1 cellular context compared by ENCODE assay signal in the genomic region with DNA sequence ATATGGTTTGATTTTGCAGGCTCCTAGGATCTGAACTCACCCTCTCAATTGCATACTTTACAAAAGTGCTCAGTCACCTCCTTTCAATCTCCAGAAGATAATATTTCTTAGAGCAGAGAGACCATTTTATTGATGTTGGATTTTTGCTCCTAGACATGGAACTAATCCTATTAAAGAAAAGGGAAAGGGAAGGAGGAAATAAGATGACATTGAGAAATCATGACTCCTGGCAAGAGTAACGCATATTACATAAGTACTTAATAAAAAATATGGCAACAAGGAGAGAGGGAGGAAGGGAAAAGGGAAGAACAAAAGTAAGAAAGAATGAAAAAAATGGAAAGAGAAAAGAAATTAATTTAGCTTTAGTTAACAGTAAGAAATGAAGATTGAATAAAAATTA.
TF ChIP-seq lines count a peak whose summit lies in the region.

No MANE protein-coding gene starts in this region.

TF ChIP-seq in GM23338, 12 proteins besides CTCF, POLR2A, EP300 and RAD21 (continued from another document):
- TF ChIP-seq, protein P1, sequence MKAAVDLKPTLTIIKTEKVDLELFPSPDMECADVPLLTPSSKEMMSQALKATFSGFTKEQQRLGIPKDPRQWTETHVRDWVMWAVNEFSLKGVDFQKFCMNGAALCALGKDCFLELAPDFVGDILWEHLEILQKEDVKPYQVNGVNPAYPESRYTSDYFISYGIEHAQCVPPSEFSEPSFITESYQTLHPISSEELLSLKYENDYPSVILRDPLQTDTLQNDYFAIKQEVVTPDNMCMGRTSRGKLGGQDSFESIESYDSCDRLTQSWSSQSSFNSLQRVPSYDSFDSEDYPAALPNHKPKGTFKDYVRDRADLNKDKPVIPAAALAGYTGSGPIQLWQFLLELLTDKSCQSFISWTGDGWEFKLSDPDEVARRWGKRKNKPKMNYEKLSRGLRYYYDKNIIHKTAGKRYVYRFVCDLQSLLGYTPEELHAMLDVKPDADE (IDR thresholded peaks at IDR 0.05) = no peak
- TF ChIP-seq NANOG (IDR thresholded peaks at IDR 0.05; ENCODE audit: borderline replicate concordance) (no peak), STAT1 (IDR thresholded peaks at IDR 0.05; ENCODE audit: unreplicated experiment) (no peak), ZNF331 (CRISPR knock-in tag; IDR thresholded peaks at IDR 0.05; ENCODE audit: low read depth) (no peak)
- TF ChIP-seq, protein P2, sequence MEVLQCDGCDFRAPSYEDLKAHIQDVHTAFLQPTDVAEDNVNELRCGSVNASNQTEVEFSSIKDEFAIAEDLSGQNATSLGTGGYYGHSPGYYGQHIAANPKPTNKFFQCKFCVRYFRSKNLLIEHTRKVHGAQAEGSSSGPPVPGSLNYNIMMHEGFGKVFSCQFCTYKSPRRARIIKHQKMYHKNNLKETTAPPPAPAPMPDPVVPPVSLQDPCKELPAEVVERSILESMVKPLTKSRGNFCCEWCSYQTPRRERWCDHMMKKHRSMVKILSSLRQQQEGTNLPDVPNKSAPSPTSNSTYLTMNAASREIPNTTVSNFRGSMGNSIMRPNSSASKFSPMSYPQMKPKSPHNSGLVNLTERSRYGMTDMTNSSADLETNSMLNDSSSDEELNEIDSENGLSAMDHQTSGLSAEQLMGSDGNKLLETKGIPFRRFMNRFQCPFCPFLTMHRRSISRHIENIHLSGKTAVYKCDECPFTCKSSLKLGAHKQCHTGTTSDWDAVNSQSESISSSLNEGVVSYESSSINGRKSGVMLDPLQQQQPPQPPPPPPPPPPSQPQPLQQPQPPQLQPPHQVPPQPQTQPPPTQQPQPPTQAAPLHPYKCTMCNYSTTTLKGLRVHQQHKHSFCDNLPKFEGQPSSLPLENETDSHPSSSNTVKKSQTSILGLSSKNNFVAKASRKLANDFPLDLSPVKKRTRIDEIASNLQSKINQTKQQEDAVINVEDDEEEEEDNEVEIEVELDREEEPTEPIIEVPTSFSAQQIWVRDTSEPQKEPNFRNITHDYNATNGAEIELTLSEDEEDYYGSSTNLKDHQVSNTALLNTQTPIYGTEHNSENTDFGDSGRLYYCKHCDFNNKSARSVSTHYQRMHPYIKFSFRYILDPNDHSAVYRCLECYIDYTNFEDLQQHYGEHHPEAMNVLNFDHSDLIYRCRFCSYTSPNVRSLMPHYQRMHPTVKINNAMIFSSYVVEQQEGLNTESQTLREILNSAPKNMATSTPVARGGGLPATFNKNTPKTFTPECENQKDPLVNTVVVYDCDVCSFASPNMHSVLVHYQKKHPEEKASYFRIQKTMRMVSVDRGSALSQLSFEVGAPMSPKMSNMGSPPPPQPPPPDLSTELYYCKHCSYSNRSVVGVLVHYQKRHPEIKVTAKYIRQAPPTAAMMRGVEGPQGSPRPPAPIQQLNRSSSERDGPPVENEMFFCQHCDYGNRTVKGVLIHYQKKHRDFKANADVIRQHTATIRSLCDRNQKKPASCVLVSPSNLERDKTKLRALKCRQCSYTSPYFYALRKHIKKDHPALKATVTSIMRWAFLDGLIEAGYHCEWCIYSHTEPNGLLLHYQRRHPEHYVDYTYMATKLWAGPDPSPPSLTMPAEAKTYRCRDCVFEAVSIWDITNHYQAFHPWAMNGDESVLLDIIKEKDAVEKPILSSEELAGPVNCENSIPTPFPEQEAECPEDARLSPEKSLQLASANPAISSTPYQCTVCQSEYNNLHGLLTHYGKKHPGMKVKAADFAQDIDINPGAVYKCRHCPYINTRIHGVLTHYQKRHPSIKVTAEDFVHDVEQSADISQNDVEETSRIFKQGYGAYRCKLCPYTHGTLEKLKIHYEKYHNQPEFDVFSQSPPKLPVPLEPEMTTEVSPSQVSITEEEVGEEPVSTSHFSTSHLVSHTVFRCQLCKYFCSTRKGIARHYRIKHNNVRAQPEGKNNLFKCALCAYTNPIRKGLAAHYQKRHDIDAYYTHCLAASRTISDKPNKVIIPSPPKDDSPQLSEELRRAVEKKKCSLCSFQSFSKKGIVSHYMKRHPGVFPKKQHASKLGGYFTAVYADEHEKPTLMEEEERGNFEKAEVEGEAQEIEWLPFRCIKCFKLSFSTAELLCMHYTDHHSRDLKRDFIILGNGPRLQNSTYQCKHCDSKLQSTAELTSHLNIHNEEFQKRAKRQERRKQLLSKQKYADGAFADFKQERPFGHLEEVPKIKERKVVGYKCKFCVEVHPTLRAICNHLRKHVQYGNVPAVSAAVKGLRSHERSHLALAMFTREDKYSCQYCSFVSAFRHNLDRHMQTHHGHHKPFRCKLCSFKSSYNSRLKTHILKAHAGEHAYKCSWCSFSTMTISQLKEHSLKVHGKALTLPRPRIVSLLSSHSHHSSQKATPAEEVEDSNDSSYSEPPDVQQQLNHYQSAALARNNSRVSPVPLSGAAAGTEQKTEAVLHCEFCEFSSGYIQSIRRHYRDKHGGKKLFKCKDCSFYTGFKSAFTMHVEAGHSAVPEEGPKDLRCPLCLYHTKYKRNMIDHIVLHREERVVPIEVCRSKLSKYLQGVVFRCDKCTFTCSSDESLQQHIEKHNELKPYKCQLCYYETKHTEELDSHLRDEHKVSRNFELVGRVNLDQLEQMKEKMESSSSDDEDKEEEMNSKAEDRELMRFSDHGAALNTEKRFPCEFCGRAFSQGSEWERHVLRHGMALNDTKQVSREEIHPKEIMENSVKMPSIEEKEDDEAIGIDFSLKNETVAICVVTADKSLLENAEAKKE (CRISPR knock-in tag; IDR thresholded peaks at IDR 0.05) = no peak
